Comparison of ENCODE assay signal across 2 cellular contexts in genomic region chr10:104306897-104307296, GRCh38.
TF ChIP-seq lines count a peak whose summit lies in the region.

No MANE protein-coding gene starts in this region.

TF ChIP-seq in IMR-90, 13 proteins besides CTCF, POLR2A, EP300 and RAD21:
- TF ChIP-seq NFE2L2 (IDR thresholded peaks at IDR 0.05; ENCODE audit: low read depth, low read length) (no peak), CEBPB (IDR thresholded peaks at IDR 0.05; ENCODE audit: low read depth, low read length) (no peak), CHD1 (IDR thresholded peaks at IDR 0.05; ENCODE audit: low read depth, low read length) (no peak), FOS (IDR thresholded peaks at IDR 0.05; ENCODE audit: low read depth, low read length) (no peak), ELK1 (IDR thresholded peaks at IDR 0.05; ENCODE audit: borderline replicate concordance, low read depth, low read length) (no peak), MAZ (IDR thresholded peaks at IDR 0.05; ENCODE audit: borderline replicate concordance, low read depth, low read length) (no peak), USF2 (IDR thresholded peaks at IDR 0.05; ENCODE audit: low read depth, low read length) (no peak), RFX5 (IDR thresholded peaks at IDR 0.05; ENCODE audit: low read depth, low read length) (no peak), RCOR1 (IDR thresholded peaks at IDR 0.05; ENCODE audit: insufficient replicate concordance, low read length) (no peak), BHLHE40 (IDR thresholded peaks at IDR 0.05; ENCODE audit: low read depth, low read length) (no peak), MAFK (IDR thresholded peaks at IDR 0.05; ENCODE audit: low read depth, low read length) (no peak), SMC3 (IDR thresholded peaks at IDR 0.05; ENCODE audit: low read depth, low read length) (no peak), MXI1 (IDR thresholded peaks at IDR 0.05; ENCODE audit: borderline replicate concordance, low read depth, low read length) (no peak)

TF ChIP-seq in H1, 55 proteins besides CTCF, POLR2A, EP300 and RAD21:
- no peak for TF ChIP-seq BRCA1 (IDR thresholded peaks at IDR 0.05; ENCODE audit: low read depth, low read length)
- no peak for TF ChIP-seq EZH2 (IDR thresholded peaks at IDR 0.05; ENCODE audit: low read depth, low read length, severe bottlenecking)
- no peak for TF ChIP-seq HDAC6 (IDR thresholded peaks at IDR 0.05; ENCODE audit: low read depth, low read length)
- no peak for TF ChIP-seq TAF7 (optimal IDR thresholded peaks at IDR 0.05; ENCODE audit: borderline replicate concordance, low read depth, low read length)
- no peak for TF ChIP-seq CREB1 (IDR thresholded peaks at IDR 0.05)
- no peak for TF ChIP-seq CEBPB (IDR thresholded peaks at IDR 0.05; ENCODE audit: low read depth, low read length)
- TF ChIP-seq KDM4A (IDR thresholded peaks at IDR 0.05; ENCODE audit: low read depth, low read length, severe bottlenecking): no peak
- no peak for TF ChIP-seq CTBP2 (IDR thresholded peaks at IDR 0.05; ENCODE audit: borderline replicate concordance, insufficient read depth, insufficient read length, low read length)
- TF ChIP-seq KDM1A (IDR thresholded peaks at IDR 0.05; ENCODE audit: borderline replicate concordance, low read length): no peak
- no peak for TF ChIP-seq JUND (IDR thresholded peaks at IDR 0.05; ENCODE audit: low read length)
- no peak for TF ChIP-seq ATF2 (IDR thresholded peaks at IDR 0.05; ENCODE audit: low read length)
